Comparison of ENCODE assay signal across 2 cellular contexts in the genomic region with DNA sequence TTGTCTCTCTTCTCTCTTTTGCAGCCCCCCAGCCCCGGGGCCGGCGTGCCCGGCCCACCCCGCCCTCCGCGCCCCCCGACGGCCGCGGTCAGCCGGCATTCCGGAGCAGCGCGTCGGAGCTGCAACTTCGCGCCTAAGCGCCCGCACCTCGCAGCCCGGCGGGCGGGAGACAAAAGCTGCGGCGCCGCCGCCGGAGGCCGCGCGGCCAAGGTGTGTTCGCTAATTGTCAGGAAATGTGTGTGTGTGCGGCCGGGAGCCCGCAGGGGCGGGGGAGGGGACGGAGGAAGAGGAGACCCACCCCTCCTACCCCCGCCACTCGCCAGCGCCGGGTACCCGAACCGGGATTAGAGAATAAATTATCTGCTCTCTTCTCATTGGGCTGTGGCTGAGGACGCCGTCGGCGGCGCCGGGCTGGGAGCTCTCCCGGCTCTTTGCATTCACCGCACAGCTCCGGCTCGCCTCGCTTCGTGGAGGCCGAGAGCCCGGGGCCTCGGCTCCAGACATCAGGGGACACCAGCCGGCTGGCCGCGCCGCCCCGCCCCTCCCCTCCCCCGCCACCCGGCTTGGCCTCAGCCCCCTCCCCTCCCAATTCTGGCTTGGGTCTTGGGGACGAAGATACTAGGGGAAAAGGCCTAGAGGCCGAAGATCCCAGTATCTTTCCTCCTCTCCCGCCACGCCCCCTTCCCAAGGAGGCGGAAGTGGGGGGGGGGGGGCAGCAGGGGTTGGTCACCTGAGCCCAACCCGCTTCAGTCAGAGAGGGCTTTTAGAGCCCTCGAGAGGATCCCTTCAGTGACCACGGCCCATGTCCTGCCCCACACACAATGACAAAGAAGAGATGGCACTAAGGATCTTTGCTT.
A peak's percentile ranks its signal among the peaks of the same experiment; 100 is the strongest.
TF ChIP-seq lines count a peak whose summit lies in the region.

No MANE protein-coding gene starts in this region.

TF ChIP-seq in HepG2, 621 proteins besides CTCF, POLR2A, EP300 and RAD21:
- TF ChIP-seq ZNF564 (CRISPR knock-in tag; IDR thresholded peaks at IDR 0.05) (0 out of 2 replicates have a peak, but pooled peaks have one; percentile 14), HMG20A (CRISPR knock-in tag; IDR thresholded peaks at IDR 0.05; ENCODE audit: borderline replicate concordance) (no peak), ZNF687 (CRISPR knock-in tag; IDR thresholded peaks at IDR 0.05) (peak; percentile 39; the same call in 1 of the 2 replicates), ZNF777 (CRISPR knock-in tag; IDR thresholded peaks at IDR 0.05) (peak; percentile 81), GABPB1 (CRISPR knock-in tag; IDR thresholded peaks at IDR 0.05) (peak; percentile 11; the same call in 1 of the 2 replicates), SMAD3 (CRISPR knock-in tag; IDR thresholded peaks at IDR 0.05) (no peak), ZNF746 (CRISPR knock-in tag; IDR thresholded peaks at IDR 0.05) (no peak), MTF2 (CRISPR knock-in tag; IDR thresholded peaks at IDR 0.05; ENCODE audit: borderline replicate concordance) (0 out of 2 replicates have a peak, but pooled peaks have one; percentile 8), FOXA1 (IDR thresholded peaks at IDR 0.05) (no peak), FOXA1 (CRISPR knock-in tag; IDR thresholded peaks at IDR 0.05) (no peak), ZNF362 (CRISPR knock-in tag; IDR thresholded peaks at IDR 0.05; ENCODE audit: borderline replicate concordance) (no peak)

TF ChIP-seq in SK-N-SH treated with all-trans-retinoic acid at 6 μM for 48 hours, 23 proteins besides CTCF, POLR2A, EP300 and RAD21:
- no peak for TF ChIP-seq CREB5 (CRISPR knock-in tag; IDR thresholded peaks at IDR 0.05; ENCODE audit: low read depth)
- no peak for TF ChIP-seq CSDC2 (CRISPR knock-in tag; IDR thresholded peaks at IDR 0.05)
- no peak for TF ChIP-seq ZNF8 (CRISPR knock-in tag; IDR thresholded peaks at IDR 0.05)
- TF ChIP-seq ZNF70 (CRISPR knock-in tag; IDR thresholded peaks at IDR 0.05), result no peak
- TF ChIP-seq, protein P1, sequence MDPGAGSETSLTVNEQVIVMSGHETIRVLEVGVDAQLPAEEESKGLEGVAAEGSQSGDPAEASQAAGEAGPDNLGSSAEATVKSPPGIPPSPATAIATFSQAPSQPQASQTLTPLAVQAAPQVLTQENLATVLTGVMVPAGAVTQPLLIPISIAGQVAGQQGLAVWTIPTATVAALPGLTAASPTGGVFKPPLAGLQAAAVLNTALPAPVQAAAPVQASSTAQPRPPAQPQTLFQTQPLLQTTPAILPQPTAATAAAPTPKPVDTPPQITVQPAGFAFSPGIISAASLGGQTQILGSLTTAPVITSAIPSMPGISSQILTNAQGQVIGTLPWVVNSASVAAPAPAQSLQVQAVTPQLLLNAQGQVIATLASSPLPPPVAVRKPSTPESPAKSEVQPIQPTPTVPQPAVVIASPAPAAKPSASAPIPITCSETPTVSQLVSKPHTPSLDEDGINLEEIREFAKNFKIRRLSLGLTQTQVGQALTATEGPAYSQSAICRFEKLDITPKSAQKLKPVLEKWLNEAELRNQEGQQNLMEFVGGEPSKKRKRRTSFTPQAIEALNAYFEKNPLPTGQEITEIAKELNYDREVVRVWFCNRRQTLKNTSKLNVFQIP (CRISPR knock-in tag; IDR thresholded peaks at IDR 0.05; ENCODE audit: borderline replicate concordance, low read depth), result no peak
- TF ChIP-seq BACH2 (CRISPR knock-in tag; IDR thresholded peaks at IDR 0.05; ENCODE audit: borderline replicate concordance), result no peak
- no peak for TF ChIP-seq GLIS3 (CRISPR knock-in tag; IDR thresholded peaks at IDR 0.05)
- TF ChIP-seq ZFP3 (CRISPR knock-in tag; IDR thresholded peaks at IDR 0.05), result no peak
- no peak for TF ChIP-seq TOX (CRISPR knock-in tag; IDR thresholded peaks at IDR 0.05; ENCODE audit: borderline replicate concordance)
- no peak for TF ChIP-seq SNAI2 (CRISPR knock-in tag; IDR thresholded peaks at IDR 0.05)
- no peak for TF ChIP-seq PPARA (CRISPR knock-in tag; IDR thresholded peaks at IDR 0.05; ENCODE audit: borderline replicate concordance)
